1 cellular context compared by ENCODE assay signal in the genomic region with DNA sequence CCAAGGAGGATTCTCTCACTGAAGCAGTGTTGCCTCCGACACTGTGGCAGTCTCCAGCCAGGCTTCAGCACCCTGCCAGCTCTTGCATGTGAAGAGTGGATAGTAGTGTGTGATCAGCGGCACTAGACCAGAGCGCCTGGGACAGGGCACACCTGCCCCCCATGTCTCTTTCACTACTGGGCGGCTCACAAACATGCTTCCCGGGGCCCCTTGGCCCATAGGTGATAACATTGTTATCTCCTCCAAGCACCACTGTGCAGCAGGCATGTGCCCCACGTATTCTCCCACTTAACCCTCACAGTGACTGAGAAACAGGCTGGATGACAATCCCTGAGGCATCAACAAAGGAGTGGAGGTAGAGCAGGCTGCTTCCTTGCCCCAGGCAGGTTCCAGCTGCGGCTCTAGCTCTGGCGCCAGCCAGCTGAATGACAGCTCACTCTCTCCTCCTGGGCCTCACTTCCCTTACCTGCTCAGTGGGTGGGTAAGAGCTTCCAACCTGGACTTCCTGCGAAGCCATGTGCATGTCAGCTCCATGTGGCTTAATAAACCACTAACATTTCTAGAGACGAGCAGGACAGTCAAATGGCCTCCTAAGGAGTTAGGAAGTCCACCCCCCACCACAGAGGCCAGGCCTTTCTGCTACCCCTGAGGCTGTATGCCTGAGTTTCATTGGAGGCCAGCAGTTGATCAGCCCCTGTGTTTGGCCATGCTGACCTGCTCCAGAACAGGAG.
TF ChIP-seq lines count a peak whose summit lies in the region.

No MANE protein-coding gene starts in this region.

TF ChIP-seq in K562, 482 proteins besides CTCF, POLR2A, EP300 and RAD21 (continued from another document):
- TF ChIP-seq, protein P1, sequence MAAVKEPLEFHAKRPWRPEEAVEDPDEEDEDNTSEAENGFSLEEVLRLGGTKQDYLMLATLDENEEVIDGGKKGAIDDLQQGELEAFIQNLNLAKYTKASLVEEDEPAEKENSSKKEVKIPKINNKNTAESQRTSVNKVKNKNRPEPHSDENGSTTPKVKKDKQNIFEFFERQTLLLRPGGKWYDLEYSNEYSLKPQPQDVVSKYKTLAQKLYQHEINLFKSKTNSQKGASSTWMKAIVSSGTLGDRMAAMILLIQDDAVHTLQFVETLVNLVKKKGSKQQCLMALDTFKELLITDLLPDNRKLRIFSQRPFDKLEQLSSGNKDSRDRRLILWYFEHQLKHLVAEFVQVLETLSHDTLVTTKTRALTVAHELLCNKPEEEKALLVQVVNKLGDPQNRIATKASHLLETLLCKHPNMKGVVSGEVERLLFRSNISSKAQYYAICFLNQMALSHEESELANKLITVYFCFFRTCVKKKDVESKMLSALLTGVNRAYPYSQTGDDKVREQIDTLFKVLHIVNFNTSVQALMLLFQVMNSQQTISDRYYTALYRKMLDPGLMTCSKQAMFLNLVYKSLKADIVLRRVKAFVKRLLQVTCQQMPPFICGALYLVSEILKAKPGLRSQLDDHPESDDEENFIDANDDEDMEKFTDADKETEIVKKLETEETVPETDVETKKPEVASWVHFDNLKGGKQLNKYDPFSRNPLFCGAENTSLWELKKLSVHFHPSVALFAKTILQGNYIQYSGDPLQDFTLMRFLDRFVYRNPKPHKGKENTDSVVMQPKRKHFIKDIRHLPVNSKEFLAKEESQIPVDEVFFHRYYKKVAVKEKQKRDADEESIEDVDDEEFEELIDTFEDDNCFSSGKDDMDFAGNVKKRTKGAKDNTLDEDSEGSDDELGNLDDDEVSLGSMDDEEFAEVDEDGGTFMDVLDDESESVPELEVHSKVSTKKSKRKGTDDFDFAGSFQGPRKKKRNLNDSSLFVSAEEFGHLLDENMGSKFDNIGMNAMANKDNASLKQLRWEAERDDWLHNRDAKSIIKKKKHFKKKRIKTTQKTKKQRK (IDR thresholded peaks at IDR 0.05; ENCODE audit: borderline replicate concordance, low read depth, low read length), result no peak
- TF ChIP-seq SIRT6 (IDR thresholded peaks at IDR 0.05; ENCODE audit: low read depth, low read length), result no peak
- peak; percentile 61 for TF ChIP-seq BHLHE40 (IDR thresholded peaks at IDR 0.05; ENCODE audit: low read length)
- TF ChIP-seq, protein P2, sequence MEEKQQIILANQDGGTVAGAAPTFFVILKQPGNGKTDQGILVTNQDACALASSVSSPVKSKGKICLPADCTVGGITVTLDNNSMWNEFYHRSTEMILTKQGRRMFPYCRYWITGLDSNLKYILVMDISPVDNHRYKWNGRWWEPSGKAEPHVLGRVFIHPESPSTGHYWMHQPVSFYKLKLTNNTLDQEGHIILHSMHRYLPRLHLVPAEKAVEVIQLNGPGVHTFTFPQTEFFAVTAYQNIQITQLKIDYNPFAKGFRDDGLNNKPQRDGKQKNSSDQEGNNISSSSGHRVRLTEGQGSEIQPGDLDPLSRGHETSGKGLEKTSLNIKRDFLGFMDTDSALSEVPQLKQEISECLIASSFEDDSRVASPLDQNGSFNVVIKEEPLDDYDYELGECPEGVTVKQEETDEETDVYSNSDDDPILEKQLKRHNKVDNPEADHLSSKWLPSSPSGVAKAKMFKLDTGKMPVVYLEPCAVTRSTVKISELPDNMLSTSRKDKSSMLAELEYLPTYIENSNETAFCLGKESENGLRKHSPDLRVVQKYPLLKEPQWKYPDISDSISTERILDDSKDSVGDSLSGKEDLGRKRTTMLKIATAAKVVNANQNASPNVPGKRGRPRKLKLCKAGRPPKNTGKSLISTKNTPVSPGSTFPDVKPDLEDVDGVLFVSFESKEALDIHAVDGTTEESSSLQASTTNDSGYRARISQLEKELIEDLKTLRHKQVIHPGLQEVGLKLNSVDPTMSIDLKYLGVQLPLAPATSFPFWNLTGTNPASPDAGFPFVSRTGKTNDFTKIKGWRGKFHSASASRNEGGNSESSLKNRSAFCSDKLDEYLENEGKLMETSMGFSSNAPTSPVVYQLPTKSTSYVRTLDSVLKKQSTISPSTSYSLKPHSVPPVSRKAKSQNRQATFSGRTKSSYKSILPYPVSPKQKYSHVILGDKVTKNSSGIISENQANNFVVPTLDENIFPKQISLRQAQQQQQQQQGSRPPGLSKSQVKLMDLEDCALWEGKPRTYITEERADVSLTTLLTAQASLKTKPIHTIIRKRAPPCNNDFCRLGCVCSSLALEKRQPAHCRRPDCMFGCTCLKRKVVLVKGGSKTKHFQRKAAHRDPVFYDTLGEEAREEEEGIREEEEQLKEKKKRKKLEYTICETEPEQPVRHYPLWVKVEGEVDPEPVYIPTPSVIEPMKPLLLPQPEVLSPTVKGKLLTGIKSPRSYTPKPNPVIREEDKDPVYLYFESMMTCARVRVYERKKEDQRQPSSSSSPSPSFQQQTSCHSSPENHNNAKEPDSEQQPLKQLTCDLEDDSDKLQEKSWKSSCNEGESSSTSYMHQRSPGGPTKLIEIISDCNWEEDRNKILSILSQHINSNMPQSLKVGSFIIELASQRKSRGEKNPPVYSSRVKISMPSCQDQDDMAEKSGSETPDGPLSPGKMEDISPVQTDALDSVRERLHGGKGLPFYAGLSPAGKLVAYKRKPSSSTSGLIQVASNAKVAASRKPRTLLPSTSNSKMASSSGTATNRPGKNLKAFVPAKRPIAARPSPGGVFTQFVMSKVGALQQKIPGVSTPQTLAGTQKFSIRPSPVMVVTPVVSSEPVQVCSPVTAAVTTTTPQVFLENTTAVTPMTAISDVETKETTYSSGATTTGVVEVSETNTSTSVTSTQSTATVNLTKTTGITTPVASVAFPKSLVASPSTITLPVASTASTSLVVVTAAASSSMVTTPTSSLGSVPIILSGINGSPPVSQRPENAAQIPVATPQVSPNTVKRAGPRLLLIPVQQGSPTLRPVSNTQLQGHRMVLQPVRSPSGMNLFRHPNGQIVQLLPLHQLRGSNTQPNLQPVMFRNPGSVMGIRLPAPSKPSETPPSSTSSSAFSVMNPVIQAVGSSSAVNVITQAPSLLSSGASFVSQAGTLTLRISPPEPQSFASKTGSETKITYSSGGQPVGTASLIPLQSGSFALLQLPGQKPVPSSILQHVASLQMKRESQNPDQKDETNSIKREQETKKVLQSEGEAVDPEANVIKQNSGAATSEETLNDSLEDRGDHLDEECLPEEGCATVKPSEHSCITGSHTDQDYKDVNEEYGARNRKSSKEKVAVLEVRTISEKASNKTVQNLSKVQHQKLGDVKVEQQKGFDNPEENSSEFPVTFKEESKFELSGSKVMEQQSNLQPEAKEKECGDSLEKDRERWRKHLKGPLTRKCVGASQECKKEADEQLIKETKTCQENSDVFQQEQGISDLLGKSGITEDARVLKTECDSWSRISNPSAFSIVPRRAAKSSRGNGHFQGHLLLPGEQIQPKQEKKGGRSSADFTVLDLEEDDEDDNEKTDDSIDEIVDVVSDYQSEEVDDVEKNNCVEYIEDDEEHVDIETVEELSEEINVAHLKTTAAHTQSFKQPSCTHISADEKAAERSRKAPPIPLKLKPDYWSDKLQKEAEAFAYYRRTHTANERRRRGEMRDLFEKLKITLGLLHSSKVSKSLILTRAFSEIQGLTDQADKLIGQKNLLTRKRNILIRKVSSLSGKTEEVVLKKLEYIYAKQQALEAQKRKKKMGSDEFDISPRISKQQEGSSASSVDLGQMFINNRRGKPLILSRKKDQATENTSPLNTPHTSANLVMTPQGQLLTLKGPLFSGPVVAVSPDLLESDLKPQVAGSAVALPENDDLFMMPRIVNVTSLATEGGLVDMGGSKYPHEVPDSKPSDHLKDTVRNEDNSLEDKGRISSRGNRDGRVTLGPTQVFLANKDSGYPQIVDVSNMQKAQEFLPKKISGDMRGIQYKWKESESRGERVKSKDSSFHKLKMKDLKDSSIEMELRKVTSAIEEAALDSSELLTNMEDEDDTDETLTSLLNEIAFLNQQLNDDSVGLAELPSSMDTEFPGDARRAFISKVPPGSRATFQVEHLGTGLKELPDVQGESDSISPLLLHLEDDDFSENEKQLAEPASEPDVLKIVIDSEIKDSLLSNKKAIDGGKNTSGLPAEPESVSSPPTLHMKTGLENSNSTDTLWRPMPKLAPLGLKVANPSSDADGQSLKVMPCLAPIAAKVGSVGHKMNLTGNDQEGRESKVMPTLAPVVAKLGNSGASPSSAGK (IDR thresholded peaks at IDR 0.05), result peak; percentile 62; the same call in 1 of the 2 replicates
- TF ChIP-seq TRIM24 (IDR thresholded peaks at IDR 0.05), result 0 out of 4 replicates have a peak, but pooled peaks of 1 of the 2 experiments have one; percentile 15
- TF ChIP-seq PHB (CRISPR knock-in tag; IDR thresholded peaks at IDR 0.05), result no peak
- TF ChIP-seq CBFA2T3 (IDR thresholded peaks at IDR 0.05), result peak; percentile 83
- no peak for TF ChIP-seq ETV6 (IDR thresholded peaks at IDR 0.05; ENCODE audit: borderline replicate concordance in 1 of 2, low read depth in 2 of 2, low read length in 1 of 2)
- no peak for TF ChIP-seq ETV6 (CRISPR knock-in tag; IDR thresholded peaks at IDR 0.05; ENCODE audit: borderline replicate concordance)
- no peak for TF ChIP-seq ZNF134 (CRISPR knock-in tag; conservative IDR thresholded peaks at IDR 0.05)
- peak; percentile 48 for TF ChIP-seq SMAD4 (CRISPR knock-in tag; conservative IDR thresholded peaks at IDR 0.05)
- no peak for TF ChIP-seq LARP7 (IDR thresholded peaks at IDR 0.05)
- TF ChIP-seq SREBF1 (IDR thresholded peaks at IDR 0.05; ENCODE audit: borderline replicate concordance, low read depth, low read length), result no peak
- TF ChIP-seq ZSCAN32 (CRISPR knock-in tag; IDR thresholded peaks at IDR 0.05), result no peak
- no peak for TF ChIP-seq ZNF24 (IDR thresholded peaks at IDR 0.05)
- TF ChIP-seq RAD51 (IDR thresholded peaks at IDR 0.05; ENCODE audit: borderline replicate concordance, low read depth), result no peak
- no peak for TF ChIP-seq ZNF431 (CRISPR knock-in tag; IDR thresholded peaks at IDR 0.05)
- peak; percentile 72 for TF ChIP-seq ARID1B (IDR thresholded peaks at IDR 0.05)
- TF ChIP-seq NFXL1 (CRISPR knock-in tag; IDR thresholded peaks at IDR 0.05), result no peak
- TF ChIP-seq PTRF (tag; IDR thresholded peaks at IDR 0.05), result no peak
- TF ChIP-seq NCOR1 (IDR thresholded peaks at IDR 0.05), result 0 out of 2 replicates have a peak, but pooled peaks have one; percentile 24
- TF ChIP-seq L3MBTL2 (IDR thresholded peaks at IDR 0.05), result peak; percentile 63; the same call in 1 of the 2 replicates
- TF ChIP-seq MYBL2 (IDR thresholded peaks at IDR 0.05; ENCODE audit: low read depth), result no peak
- TF ChIP-seq MYBL2 (CRISPR knock-in tag; IDR thresholded peaks at IDR 0.05; ENCODE audit: borderline replicate concordance), result no peak
- peak; percentile 22; the same call in 1 of the 2 replicates for TF ChIP-seq ZNF766 (CRISPR knock-in tag; conservative IDR thresholded peaks at IDR 0.05)
- TF ChIP-seq TCF3 (CRISPR knock-in tag; IDR thresholded peaks at IDR 0.05), result peak; percentile 67
- no peak for TF ChIP-seq ZNF644 (tag; IDR thresholded peaks at IDR 0.05; ENCODE audit: low read depth)
- TF ChIP-seq, protein P3, sequence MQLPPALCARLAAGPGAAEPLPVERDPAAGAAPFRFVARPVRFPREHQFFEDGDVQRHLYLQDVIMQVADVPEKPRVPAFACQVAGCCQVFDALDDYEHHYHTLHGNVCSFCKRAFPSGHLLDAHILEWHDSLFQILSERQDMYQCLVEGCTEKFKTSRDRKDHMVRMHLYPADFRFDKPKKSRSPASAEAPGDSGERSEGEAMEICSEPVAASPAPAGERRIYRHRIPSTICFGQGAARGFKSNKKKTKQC (CRISPR knock-in tag; IDR thresholded peaks at IDR 0.05), result no peak
- TF ChIP-seq, protein P4, sequence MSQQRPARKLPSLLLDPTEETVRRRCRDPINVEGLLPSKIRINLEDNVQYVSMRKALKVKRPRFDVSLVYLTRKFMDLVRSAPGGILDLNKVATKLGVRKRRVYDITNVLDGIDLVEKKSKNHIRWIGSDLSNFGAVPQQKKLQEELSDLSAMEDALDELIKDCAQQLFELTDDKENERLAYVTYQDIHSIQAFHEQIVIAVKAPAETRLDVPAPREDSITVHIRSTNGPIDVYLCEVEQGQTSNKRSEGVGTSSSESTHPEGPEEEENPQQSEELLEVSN (IDR thresholded peaks at IDR 0.05; ENCODE audit: borderline replicate concordance in 1 of 2, extremely low read depth in 1 of 2, insufficient read depth in 1 of 2, insufficient read length in 1 of 2, low read depth in 1 of 2, low read length in 1 of 2, poor library complexity in 1 of 2, severe bottlenecking in 1 of 2), result peak; percentile 10 to 32
TF ChIP-seq in K562: peak in this region for 21.
